In the genomic region with DNA sequence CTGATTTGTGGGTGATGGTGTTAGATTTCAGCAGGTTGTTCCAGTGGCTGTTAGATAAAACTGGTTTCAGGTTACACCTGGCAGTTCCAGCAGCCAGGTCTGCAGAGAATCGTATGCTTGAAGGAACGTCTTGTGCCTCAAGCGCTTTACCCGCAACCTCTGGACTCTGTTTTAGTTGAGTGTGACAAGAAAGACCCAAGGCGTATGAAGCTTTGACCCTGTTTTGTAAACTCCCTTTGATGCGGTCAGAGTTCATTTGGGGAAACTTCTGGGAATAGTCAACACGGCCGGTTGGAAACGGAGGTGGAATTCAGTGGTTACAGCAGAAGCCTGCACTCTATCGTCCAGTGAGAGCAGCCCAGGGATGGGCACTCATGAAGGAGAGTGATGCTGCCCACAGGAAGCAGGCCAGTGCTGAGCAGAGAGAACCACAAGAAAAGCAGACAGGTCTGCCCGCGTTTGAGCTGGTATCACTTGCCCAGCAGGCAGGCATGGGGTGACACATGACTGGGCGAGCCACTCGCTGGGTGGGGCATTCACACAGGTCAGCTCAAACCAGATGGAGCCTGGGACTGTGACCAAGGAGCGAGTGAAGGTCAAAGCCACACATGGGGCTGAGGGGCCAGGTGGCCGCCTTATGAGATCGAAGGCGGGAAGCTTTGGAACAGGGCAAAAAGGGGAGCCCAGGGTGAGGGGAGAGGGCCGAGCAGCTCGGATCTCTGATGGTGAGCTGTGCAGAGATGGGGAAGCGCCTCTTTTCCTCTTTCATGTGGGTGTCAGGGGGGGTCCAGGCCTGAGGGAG, we compare ENCODE assay signal across 1 cellular context.
TF ChIP-seq lines count a peak whose summit lies in the region.

No MANE protein-coding gene starts in this region.

TF ChIP-seq in HepG2, 621 proteins besides CTCF, POLR2A, EP300 and RAD21 (continued from another document):
- TF ChIP-seq, protein P1, sequence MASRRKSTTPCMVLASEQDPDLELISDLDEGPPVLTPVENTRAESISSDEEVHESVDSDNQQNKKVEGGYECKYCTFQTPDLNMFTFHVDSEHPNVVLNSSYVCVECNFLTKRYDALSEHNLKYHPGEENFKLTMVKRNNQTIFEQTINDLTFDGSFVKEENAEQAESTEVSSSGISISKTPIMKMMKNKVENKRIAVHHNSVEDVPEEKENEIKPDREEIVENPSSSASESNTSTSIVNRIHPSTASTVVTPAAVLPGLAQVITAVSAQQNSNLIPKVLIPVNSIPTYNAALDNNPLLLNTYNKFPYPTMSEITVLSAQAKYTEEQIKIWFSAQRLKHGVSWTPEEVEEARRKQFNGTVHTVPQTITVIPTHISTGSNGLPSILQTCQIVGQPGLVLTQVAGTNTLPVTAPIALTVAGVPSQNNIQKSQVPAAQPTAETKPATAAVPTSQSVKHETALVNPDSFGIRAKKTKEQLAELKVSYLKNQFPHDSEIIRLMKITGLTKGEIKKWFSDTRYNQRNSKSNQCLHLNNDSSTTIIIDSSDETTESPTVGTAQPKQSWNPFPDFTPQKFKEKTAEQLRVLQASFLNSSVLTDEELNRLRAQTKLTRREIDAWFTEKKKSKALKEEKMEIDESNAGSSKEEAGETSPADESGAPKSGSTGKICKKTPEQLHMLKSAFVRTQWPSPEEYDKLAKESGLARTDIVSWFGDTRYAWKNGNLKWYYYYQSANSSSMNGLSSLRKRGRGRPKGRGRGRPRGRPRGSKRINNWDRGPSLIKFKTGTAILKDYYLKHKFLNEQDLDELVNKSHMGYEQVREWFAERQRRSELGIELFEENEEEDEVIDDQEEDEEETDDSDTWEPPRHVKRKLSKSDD (CRISPR knock-in tag; IDR thresholded peaks at IDR 0.05; ENCODE audit: low read depth) = no peak
- TF ChIP-seq NR2C2 (CRISPR knock-in tag; IDR thresholded peaks at IDR 0.05; ENCODE audit: borderline replicate concordance) (peak; percentile 34; the same call in 1 of the 2 replicates), ZNF441 (CRISPR knock-in tag; IDR thresholded peaks at IDR 0.05; ENCODE audit: borderline replicate concordance) (no peak)
